In the genomic region with DNA sequence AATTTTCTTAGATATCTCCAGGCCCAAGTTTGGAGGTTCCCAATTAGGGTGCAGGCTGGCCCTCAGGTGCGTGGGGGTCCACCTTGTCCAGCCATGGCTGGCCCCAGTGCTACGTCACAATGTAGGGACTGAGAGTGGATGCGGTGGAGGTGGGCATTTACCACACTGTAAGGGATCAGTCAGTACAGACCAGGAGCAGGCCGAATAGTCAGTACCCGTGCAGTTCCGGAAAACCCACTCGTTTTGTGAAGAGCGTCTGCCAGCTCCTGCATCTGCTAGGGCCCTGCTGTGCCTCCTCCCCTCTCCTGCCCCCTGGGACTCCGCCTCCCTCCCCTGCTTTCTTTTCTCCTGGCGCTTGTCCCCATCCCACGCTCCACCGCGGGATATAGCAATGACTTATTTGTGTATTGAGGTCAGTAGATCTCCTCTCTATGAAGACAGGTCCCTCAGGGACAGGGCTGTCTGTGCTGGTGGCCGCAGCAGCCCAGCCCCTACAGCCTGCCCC, we compare ENCODE assay signal across 8 cellular contexts. TPM values are rescaled to one million over a fixed set of nuclear protein-coding genes. Genes with fewer than 3 reads are reported as not detected.
DNase-seq lines count a peak whose midpoint lies in the region; TF ChIP-seq lines count a peak whose summit lies in the region.

No MANE protein-coding gene starts in this region.

- H3F3A ChIP-seq in PC-9 (ENCODE audit: insufficient read depth, low read depth), result no peaks in the 10 kb centered on the region

- H3K4me3 Mint-ChIP-seq in Caco-2 (ENCODE audit: unreplicated experiment), result no peak overlapping the region
- no peak overlapping the region for H3K4me3 Mint-ChIP-seq in activated T-cell treated with anti-CD3 and anti-CD28 coated beads, Interleukin-2, amount 50 U/mL, for 24 hours

- POLR2A ChIA-PET in Caco-2 (lab: Charles Lee), result no interaction called here
- POLR2A ChIA-PET in PC-9 (lab: Charles Lee; ENCODE audit: unreplicated experiment), result no interaction called here

- no peaks in the 10 kb centered on the region for H3K9me3 Mint-ChIP-seq in Caco-2 (ENCODE audit: unreplicated experiment)
- no peaks in the 10 kb centered on the region for H3K9me3 Mint-ChIP-seq in activated T-cell treated with anti-CD3 and anti-CD28 coated beads, Interleukin-2, amount 50 U/mL, for 24 hours

- H2AFZ ChIP-seq in PC-9, result no peak overlapping the region

- no TSS peak for BruUV-seq in Caco-2 (replicated peaks; lab: Mats Ljungman, UMichigan)
- no TSS peak for BruUV-seq in PC-9 (replicated peaks; lab: Mats Ljungman, UMichigan)

- peaks cover 10% of the 10 kb centered on the region for H3K27me3 Mint-ChIP-seq in Caco-2 (ENCODE audit: insufficient read depth, unreplicated experiment)
- H3K27me3 Mint-ChIP-seq in activated T-cell treated with anti-CD3 and anti-CD28 coated beads, Interleukin-2, amount 50 U/mL, for 24 hours, result no peaks in the 10 kb centered on the region

- H3K27me3 ChIP-seq in adrenal gland, result no peaks in the 10 kb centered on the region
- no peaks in the 10 kb centered on the region for H3K27me3 ChIP-seq in Caco-2 (replicated peaks; ENCODE audit: control insufficient read depth, insufficient read depth, low read length)
- H3K27me3 ChIP-seq in PC-9 (ENCODE audit: insufficient read depth, low read depth), result no peaks in the 10 kb centered on the region

- CTCF ChIA-PET in Caco-2 (lab: Charles Lee), result no interaction called here
- CTCF ChIA-PET in PC-9 (lab: Charles Lee), result no interaction called here

- peak; percentile 65 for DNase-seq in AG08396 (ENCODE audit: low spot score)
- peak; percentile 94 for DNase-seq in NB4 (ENCODE audit: low read depth)
- peak; percentile 38 to 78 (median 68) for DNase-seq in adrenal gland
- DNase-seq in iPS-NIHi7 (ENCODE audit: extremely low spot score), result peak; percentile 53
- DNase-seq in Caco-2, result no peak
- DNase-seq in PC-9, result no peak
- DNase-seq in activated T-cell treated with anti-CD3 and anti-CD28 coated beads, Interleukin-2, amount 50 U/mL, for 24 hours, result no peak
- no peak for DNase-seq in SKM-1 treated with dmso at 0.1 percent for 144 hours (lab: John Stamatoyannopoulos, UW; ENCODE audit: unreplicated experiment)

- intact Hi-C loops in adrenal gland (cut with DNase I) (no loop called here), Caco-2 (cut with micrococcal nuclease; ENCODE audit: unreplicated experiment) (no loop called here), PC-9 (cut with micrococcal nuclease; ENCODE audit: unreplicated experiment) (no loop called here)

- H3K9me2 ChIP-seq in PC-9 (ENCODE audit: insufficient read depth), result no peaks in the 10 kb centered on the region

- H3K4me1 ChIP-seq in adrenal gland (replicated peaks in 1 of 2) (peaks cover 5 to 14% of the 10 kb centered on the region in 2 donors), Caco-2 (no peaks in the 10 kb centered on the region), PC-9 (replicated peaks; ENCODE audit: insufficient read depth) (peaks cover 18% of the 10 kb centered on the region)

- H3K79me2 ChIP-seq in PC-9 (ENCODE audit: low read depth), result no peaks in the 10 kb centered on the region

- H3K27ac ChIP-seq in adrenal gland, result peak overlapping the region in 1 of 5 donors; percentile 24
- H3K27ac ChIP-seq in PC-9, result no peak overlapping the region

- no peak overlapping the region for H3K27ac Mint-ChIP-seq in Caco-2 (ENCODE audit: unreplicated experiment)
- H3K27ac Mint-ChIP-seq in activated T-cell treated with anti-CD3 and anti-CD28 coated beads, Interleukin-2, amount 50 U/mL, for 24 hours, result no peak overlapping the region

- no peaks in the 10 kb centered on the region for H4K20me1 ChIP-seq in PC-9 (ENCODE audit: insufficient read depth)

- H3K4me2 ChIP-seq in PC-9, result no peak overlapping the region

- TF ChIP-seq CTCF in NB4 (IDR thresholded peaks at IDR 0.05; ENCODE audit: low read depth, low read length) (no peak), adrenal gland (IDR thresholded peaks at IDR 0.05) (no peak), Caco-2 (IDR thresholded peaks at IDR 0.05; ENCODE audit: insufficient read depth in 1 of 2, low read depth in 1 of 2, low read length in 1 of 2, severe bottlenecking in 1 of 2, unreplicated experiment in 1 of 2) (no peak), PC-9 (conservative IDR thresholded peaks at IDR 0.05) (no peak)

- no peaks in the 10 kb centered on the region for H3K36me3 ChIP-seq in adrenal gland (replicated peaks in 1 of 2)
- H3K36me3 ChIP-seq in Caco-2 (ENCODE audit: control insufficient read depth, insufficient read depth, low read length), result no peaks in the 10 kb centered on the region
- H3K36me3 ChIP-seq in PC-9 (ENCODE audit: low read depth), result no peaks in the 10 kb centered on the region

- H3K9me3 ChIP-seq in adrenal gland (replicated peaks in 1 of 3) (no peaks in the 10 kb centered on the region), Caco-2 (no peaks in the 10 kb centered on the region), PC-9 (ENCODE audit: insufficient read depth, low read depth) (no peaks in the 10 kb centered on the region)

- H3K4me3 ChIP-seq in NB4 (ENCODE audit: low read depth, low read length) (no peak overlapping the region), adrenal gland (no peak overlapping the region), Caco-2 (ENCODE audit: low read depth, low read length) (no peak overlapping the region), PC-9 (no peak overlapping the region)

- 26 to 54% (median 36%) methylated on average over 14 of the region's 14 CpGs for WGBS in adrenal gland, 4 donors

- no peaks in the 10 kb centered on the region for H3K36me3 Mint-ChIP-seq in Caco-2 (ENCODE audit: insufficient read depth, unreplicated experiment)
- no peaks in the 10 kb centered on the region for H3K36me3 Mint-ChIP-seq in activated T-cell treated with anti-CD3 and anti-CD28 coated beads, Interleukin-2, amount 50 U/mL, for 24 hours (ENCODE audit: low read depth)

- TF ChIP-seq POLR2A in NB4 (IDR thresholded peaks at IDR 0.05; ENCODE audit: extremely low read depth, insufficient read length) (no peak), adrenal gland (IDR thresholded peaks at IDR 0.05) (no peak)

- H3K4me1 Mint-ChIP-seq in Caco-2 (ENCODE audit: low read depth, unreplicated experiment), result no peaks in the 10 kb centered on the region
- no peaks in the 10 kb centered on the region for H3K4me1 Mint-ChIP-seq in activated T-cell treated with anti-CD3 and anti-CD28 coated beads, Interleukin-2, amount 50 U/mL, for 24 hours (ENCODE audit: low read depth)

RNA-seq across cellular contexts. Expression of a gene that starts 50.4 kb away (rescaled TPM):
- total RNA-seq in adrenal gland (10 to 100 TPM in 5 of 8 donors, 1 to 10 TPM in 3; 3.7 to 67.7 (median 12.4) TPM), Caco-2 (2022) (1.00 and 1.3 TPM in 2 replicates), PC-9 (2021) (2.0 and 8.1 TPM in 2 replicates)
- polyA plus RNA-seq in adrenal gland, result 10 to 100 TPM; 10.7 to 73.4 (median 18.8) TPM

RNA-seq across cellular contexts. Expression of a gene that starts 59.5 kb away (rescaled TPM):
- total RNA-seq in adrenal gland (1 to 10 TPM in 6 of 8 donors, under 1 TPM in 1, not detected in 1; 0.42 to 6.6 (median 4.1) TPM), Caco-2 (2022) (0.39 and 1.0 TPM in 2 replicates), PC-9 (2021) (0.35 and 2.0 TPM in 2 replicates)
- polyA plus RNA-seq in adrenal gland, result 10 to 100 TPM in 2 of 3 donors, not detected in 1; 12.4 to 29.8 TPM

Comparison
In these comparisons a context has a peak if more than half of its experiments do, and no peak if none do; other contexts are left out.
1. DNase-seq: peak in AG08396 (single experiment), NB4 (single experiment), adrenal gland (7 of 7) and iPS-NIHi7 (single experiment); none in Caco-2 (0 of 2), PC-9 (0 of 2), activated T-cell treated with anti-CD3 and anti-CD28 coated beads, Interleukin-2, amount 50 U/mL, for 24 hours (single experiment) and SKM-1 treated with dmso at 0.1 percent for 144 hours (single experiment).